16 cellular contexts compared by ENCODE assay signal in genomic region chr7:39621261-39621660, GRCh38. TPM values are rescaled to one million over a fixed set of nuclear protein-coding genes. Genes with fewer than 3 reads are reported as not detected.
A peak's percentile ranks its signal among the peaks of the same experiment; 100 is the strongest.
DNase-seq lines count a peak whose midpoint lies in the region; ATAC-seq and TF ChIP-seq lines count a peak whose summit lies in the region.
"Had no signal": no experiment of that assay in that cellular context is flagged by ENCODE, and none has a peak within 500 bp of the region (broad histone marks: within the 10 kb centered on the region; RNA-seq: fewer than 3 reads in every experiment).

No MANE protein-coding gene starts in this region.

- H3K27ac ChIP-seq in ACC112 (ENCODE audit: low read depth, low read length), result peak overlapping the region; percentile 92
- no peak overlapping the region for H3K27ac ChIP-seq in A673 (ENCODE audit: low read depth, low read length, poor library complexity, severe bottlenecking)
- H3K27ac ChIP-seq: coronary artery, PC-9 had no signal

- peaks cover 36% of the 10 kb centered on the region for H3K79me2 ChIP-seq in ACC112 (ENCODE audit: control insufficient read depth, insufficient read depth, low read length, unreplicated experiment)

- H2AFZ ChIP-seq in ACC112 (ENCODE audit: low read length, unreplicated experiment), result no peak overlapping the region
- H2AFZ ChIP-seq: PC-9 had no signal

- H3K36me3 ChIP-seq in ACC112 (ENCODE audit: insufficient read depth, low read length) (no peaks in the 10 kb centered on the region; the same call in 1 of the 2 replicates), A673 (ENCODE audit: insufficient read depth, low read length, poor library complexity, severe bottlenecking) (peaks cover 5% of the 10 kb centered on the region)
- H3K36me3 ChIP-seq: upper lobe of left lung had no signal

- intact Hi-C loops in A673 (cut with micrococcal nuclease; ENCODE audit: unreplicated experiment), result no loop called here

- peaks cover 68% of the 10 kb centered on the region for H3K4me1 Mint-ChIP-seq in HFFc6 (ENCODE audit: low read depth)

- peak overlapping the region; percentile 60 for H3K4me3 Mint-ChIP-seq in HFFc6

- TF ChIP-seq CTCF in HFFc6 (IDR thresholded peaks at IDR 0.05), result no peak
- no peak for TF ChIP-seq CTCF in foreskin fibroblast (IDR thresholded peaks at IDR 0.05; ENCODE audit: low read depth, low read length)
- TF ChIP-seq CTCF in A673 (conservative IDR thresholded peaks at IDR 0.05; ENCODE audit: low read depth, low read length), result no peak

- BruUV-seq in A673 (replicated peaks; lab: Mats Ljungman, UMichigan), result no TSS peak

- no peaks in the 10 kb centered on the region for H3K9me3 Mint-ChIP-seq in HFFc6
- H3K9me3 Mint-ChIP-seq: activated naive CD4-positive, alpha-beta T cell treated with anti-CD3 and anti-CD28 coated beads, Interleukin-2, amount 50 U/mL, for 24 hours had no signal

- H3K4me1 ChIP-seq in ACC112 (ENCODE audit: control insufficient read depth, insufficient read depth, low read length, unreplicated experiment), result peaks cover 41% of the 10 kb centered on the region
- H3K4me1 ChIP-seq in A673 (ENCODE audit: insufficient read depth, low read length, poor library complexity, severe bottlenecking), result peaks cover 16% of the 10 kb centered on the region

- no peak for ATAC-seq in HG03095 (IDR thresholded peaks at IDR 0.05; ENCODE audit: unreplicated experiment)
- no peak for ATAC-seq in GM18907 (IDR thresholded peaks at IDR 0.05; ENCODE audit: unreplicated experiment)
- ATAC-seq: A549 had no signal

- H3K9me3 ChIP-seq in A673 (ENCODE audit: low read depth, low read length, poor library complexity, severe bottlenecking), result no peaks in the 10 kb centered on the region
- H3K9me3 ChIP-seq: A549, upper lobe of left lung had no signal

- CTCF ChIA-PET in A673 (lab: Charles Lee), result no interaction called here

- peak; percentile 95 for DNase-seq in HFFc6
- peak; percentile 20 for DNase-seq in T1000 (lab: John Stamatoyannopoulos, UW)
- DNase-seq in foreskin fibroblast, result peak; percentile 92 to 94
- no peak for DNase-seq in GOT3 (lab: John Stamatoyannopoulos, UW)
- no peak for DNase-seq in A673 (ENCODE audit: low spot score)
- DNase-seq: DMS79 treated with DMSO at 0.1 percent for 48 hours, MM.1S, NCI-H345, PC-9 had no signal

- POLR2A ChIA-PET in A673 (lab: Charles Lee; ENCODE audit: low non-redundant PET), result no interaction called here

- peaks cover 11% of the 10 kb centered on the region; the same call in 1 of the 2 replicates for H3K36me3 Mint-ChIP-seq in HFFc6 (ENCODE audit: low read depth)

- no peaks in the 10 kb centered on the region for H3K27me3 Mint-ChIP-seq in HFFc6 (ENCODE audit: insufficient read depth)
- H3K27me3 Mint-ChIP-seq: activated naive CD4-positive, alpha-beta T cell treated with anti-CD3 and anti-CD28 coated beads, Interleukin-2, amount 50 U/mL, for 24 hours had no signal

- H3K27ac Mint-ChIP-seq in HFFc6, result peak overlapping the region; percentile 84

- H3K27me3 ChIP-seq in ACC112 (ENCODE audit: insufficient read depth, low read length) (no peaks in the 10 kb centered on the region), A673 (replicated peaks; ENCODE audit: insufficient read depth, low read depth, low read length, poor library complexity) (no peaks in the 10 kb centered on the region)
- H3K27me3 ChIP-seq: upper lobe of left lung had no signal

- H3K4me3 ChIP-seq in ACC112 (ENCODE audit: low read depth, low read length), result no peak overlapping the region
- H3K4me3 ChIP-seq in foreskin fibroblast (ENCODE audit: low read depth in 1 of 2, low read length in 2 of 2), result no peak overlapping the region
- H3K4me3 ChIP-seq in A673 (ENCODE audit: low read depth, low read length, poor library complexity, severe bottlenecking), result no peak overlapping the region
- H3K4me3 ChIP-seq: coronary artery, upper lobe of left lung had no signal

RNA-seq across cellular contexts. Expression of gene RALA, which starts 2.1 kb away (rescaled TPM):
- 10 to 100 TPM; 43.3 to 53.9 (median 45.7) TPM for total RNA-seq in HFFc6 (2021; fragmentation: NEBNext Ultra II Directional; extraction: Animal tissue kit (Norgen Biotek cat#: 25700))
- 33.9 and 36.3 TPM in 2 replicates for total RNA-seq in A673 (2021)

RNA-seq across cellular contexts. Expression of gene YAE1, which starts 55.1 kb away (rescaled TPM):
- 10 to 100 TPM; 21.6 to 25.4 (median 23.0) TPM for total RNA-seq in HFFc6 (2021; fragmentation: NEBNext Ultra II Directional; extraction: Animal tissue kit (Norgen Biotek cat#: 25700))
- total RNA-seq in A673 (2021), result 26.7 and 29.1 TPM in 2 replicates

Comparison
In these comparisons a context has a peak if more than half of its experiments do, and no peak if none do; other contexts are left out.
1. DNase-seq: peak in HFFc6 (single experiment), T1000 (single experiment) and foreskin fibroblast (2 of 2); none in GOT3 (single experiment) and A673 (single experiment).